Comparison of ENCODE assay signal across 8 cellular contexts in the genomic region with DNA sequence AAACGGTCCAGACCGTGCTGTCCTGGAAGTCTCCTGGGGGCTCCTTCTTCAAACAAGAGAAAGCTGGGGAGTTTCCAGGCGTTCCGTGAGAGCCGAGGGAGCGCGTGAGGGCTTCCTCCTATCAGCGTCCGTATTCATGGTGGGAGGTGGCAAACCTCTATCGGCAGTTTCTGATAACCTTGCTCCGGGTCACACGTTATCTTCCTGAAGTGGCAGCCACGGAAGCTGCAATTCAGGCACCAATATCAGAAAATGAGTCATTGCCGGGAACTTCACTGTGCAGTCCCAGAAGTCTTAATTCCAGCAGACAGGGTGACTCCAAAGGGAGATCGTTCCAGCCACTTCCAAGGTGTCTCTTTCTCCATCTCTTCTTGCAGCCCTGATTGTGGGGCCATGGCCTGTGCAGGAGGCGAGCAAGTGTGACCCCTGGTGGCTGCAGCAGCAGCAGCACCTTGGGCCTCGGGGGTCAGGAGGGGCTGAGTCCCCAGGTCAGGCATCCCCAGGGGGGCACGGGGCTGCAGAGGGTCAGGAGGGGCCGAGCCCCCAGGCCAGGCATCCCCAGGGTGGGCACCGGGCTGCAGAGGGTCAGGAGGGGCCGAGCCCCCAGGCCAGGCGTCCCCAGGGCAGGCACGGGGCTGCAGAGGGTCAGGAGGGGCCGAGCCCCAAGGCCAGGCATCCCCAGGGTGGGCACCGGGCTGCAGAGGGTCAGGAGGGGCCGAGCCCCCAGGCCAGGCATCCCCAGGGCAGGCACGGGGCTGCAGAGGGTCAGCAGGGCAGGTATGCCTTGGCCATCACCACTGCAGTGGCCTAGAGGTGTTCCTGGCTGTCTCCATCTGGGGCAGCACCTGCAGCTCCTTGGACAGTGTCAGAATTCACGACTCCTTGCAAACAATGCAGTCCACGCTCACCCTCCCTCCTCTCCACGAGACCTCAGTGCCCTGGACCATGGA.
A peak's percentile ranks its signal among the peaks of the same experiment; 100 is the strongest.
DNase-seq lines count a peak whose midpoint lies in the region; ATAC-seq and TF ChIP-seq lines count a peak whose summit lies in the region.

No MANE protein-coding gene starts in this region.

- no peak overlapping the region for H3K4me3 ChIP-seq in ovary

- H3K4me1 Mint-ChIP-seq in stimulated activated effector memory CD8-positive, alpha-beta T cell treated with anti-CD3 and anti-CD28 coated beads, Interleukin-12 subunit alpha, Interleukin-12 subunit beta, amount 100 ng/mL, for 72 hours, result peaks cover 11% of the 10 kb centered on the region

- ATAC-seq in left colon, result peak; percentile 60
- peak; percentile 64 for ATAC-seq in stimulated activated effector memory CD8-positive, alpha-beta T cell treated with anti-CD3 and anti-CD28 coated beads, Interleukin-12 subunit alpha, Interleukin-12 subunit beta, amount 100 ng/mL, for 72 hours
- no peak for ATAC-seq in GM21528 (IDR thresholded peaks at IDR 0.05; ENCODE audit: low FRiP score, unreplicated experiment)

- H3K27me3 ChIP-seq in ovary, result no peaks in the 10 kb centered on the region

- peak overlapping the region; percentile 17 for H3K4me3 Mint-ChIP-seq in stimulated activated effector memory CD8-positive, alpha-beta T cell treated with anti-CD3 and anti-CD28 coated beads, Interleukin-12 subunit alpha, Interleukin-12 subunit beta, amount 100 ng/mL, for 72 hours

- no peaks in the 10 kb centered on the region for H3K36me3 Mint-ChIP-seq in stimulated activated effector memory CD8-positive, alpha-beta T cell treated with anti-CD3 and anti-CD28 coated beads, Interleukin-12 subunit alpha, Interleukin-12 subunit beta, amount 100 ng/mL, for 72 hours

- no peak overlapping the region for H3K27ac Mint-ChIP-seq in stimulated activated effector memory CD8-positive, alpha-beta T cell treated with anti-CD3 and anti-CD28 coated beads, Interleukin-12 subunit alpha, Interleukin-12 subunit beta, amount 100 ng/mL, for 72 hours

- WGBS in ovary, 3 donors, result 21 to 23% (median 21%) methylated on average over 23 to 30 of the region's 30 CpGs

- TF ChIP-seq CTCF in ovary (IDR thresholded peaks at IDR 0.05), result no peak

- no peaks in the 10 kb centered on the region for H3K36me3 ChIP-seq in ovary

- in situ Hi-C loops in G401 (cut with HindIII; ENCODE audit: low sequenced_read_pairs), result no loop called here

- DNase-seq in G401 (ENCODE audit: low spot score) (peak; percentile 10), NCI-H526 treated with DMSO at 0.1 percent for 48 hours (lab: John Stamatoyannopoulos, UW) (peak; percentile 29), activated T-cell treated with anti-CD3 and anti-CD28 coated beads for 48 hours (ENCODE audit: low read depth) (peak; percentile 43), left colon (peak; percentile 18 to 24), NCI-H524 treated with DMSO at 0.1 percent for 48 hours (lab: John Stamatoyannopoulos, UW) (no peak), ovary (no peak)
- peak in 1 of 2 donors; percentile 64 for DNase-seq in stimulated activated effector memory CD8-positive, alpha-beta T cell treated with anti-CD3 and anti-CD28 coated beads, Interleukin-12 subunit alpha, Interleukin-12 subunit beta, amount 100 ng/mL, for 72 hours (ENCODE audit: low spot score in 2 of 2)

- intact Hi-C loops in left colon (cut with DNase I, micrococcal nuclease) (no loop called here), ovary (cut with DNase I) (no loop called here)

- no peak for TF ChIP-seq EP300 in ovary (IDR thresholded peaks at IDR 0.05)

- H3K27ac ChIP-seq in ovary, result no peak overlapping the region

- H3K4me1 ChIP-seq in ovary (ENCODE audit: insufficient read depth), result no peaks in the 10 kb centered on the region

- H3K9me3 Mint-ChIP-seq in stimulated activated effector memory CD8-positive, alpha-beta T cell treated with anti-CD3 and anti-CD28 coated beads, Interleukin-12 subunit alpha, Interleukin-12 subunit beta, amount 100 ng/mL, for 72 hours, result no peaks in the 10 kb centered on the region

- H3K9me3 ChIP-seq in ovary, result no peaks in the 10 kb centered on the region

- no peak for TF ChIP-seq POLR2A in ovary (IDR thresholded peaks at IDR 0.05)

Comparison
In these comparisons a context has a peak if more than half of its experiments do, and no peak if none do; other contexts are left out.
1. DNase-seq: peak in G401 (single experiment), NCI-H526 treated with DMSO at 0.1 percent for 48 hours (single experiment), activated T-cell treated with anti-CD3 and anti-CD28 coated beads for 48 hours (single experiment) and left colon (2 of 2); none in NCI-H524 treated with DMSO at 0.1 percent for 48 hours (single experiment) and ovary (0 of 5).